ENCODE assay signal across 2 cellular contexts in genomic region chr14:35653045-35653444, GRCh38.
A peak's percentile ranks its signal among the peaks of the same experiment; 100 is the strongest.
TF ChIP-seq lines count a peak whose summit lies in the region.

No MANE protein-coding gene starts in this region.

TF ChIP-seq in HEK293, 187 proteins besides CTCF, POLR2A, EP300 and RAD21:
- TF ChIP-seq PRDM2 (tag by site-specific recombination; IDR thresholded peaks at IDR 0.05; ENCODE audit: borderline replicate concordance) (no peak), ZNF664 (tag by site-specific recombination; IDR thresholded peaks at IDR 0.05) (peak; percentile 52; the same call in 1 of the 2 replicates), ZBTB6 (tag by site-specific recombination; IDR thresholded peaks at IDR 0.05) (no peak)

TF ChIP-seq in IMR-90, 13 proteins besides CTCF, POLR2A, EP300 and RAD21 (continued from another document):
- TF ChIP-seq NFE2L2 (IDR thresholded peaks at IDR 0.05; ENCODE audit: low read depth, low read length): no peak
- TF ChIP-seq RFX5 (IDR thresholded peaks at IDR 0.05; ENCODE audit: low read depth, low read length): no peak
- no peak for TF ChIP-seq FOS (IDR thresholded peaks at IDR 0.05; ENCODE audit: low read depth, low read length)
TF ChIP-seq in IMR-90: peak in this region for 0.
